1 cellular context compared by ENCODE assay signal in the genomic region with DNA sequence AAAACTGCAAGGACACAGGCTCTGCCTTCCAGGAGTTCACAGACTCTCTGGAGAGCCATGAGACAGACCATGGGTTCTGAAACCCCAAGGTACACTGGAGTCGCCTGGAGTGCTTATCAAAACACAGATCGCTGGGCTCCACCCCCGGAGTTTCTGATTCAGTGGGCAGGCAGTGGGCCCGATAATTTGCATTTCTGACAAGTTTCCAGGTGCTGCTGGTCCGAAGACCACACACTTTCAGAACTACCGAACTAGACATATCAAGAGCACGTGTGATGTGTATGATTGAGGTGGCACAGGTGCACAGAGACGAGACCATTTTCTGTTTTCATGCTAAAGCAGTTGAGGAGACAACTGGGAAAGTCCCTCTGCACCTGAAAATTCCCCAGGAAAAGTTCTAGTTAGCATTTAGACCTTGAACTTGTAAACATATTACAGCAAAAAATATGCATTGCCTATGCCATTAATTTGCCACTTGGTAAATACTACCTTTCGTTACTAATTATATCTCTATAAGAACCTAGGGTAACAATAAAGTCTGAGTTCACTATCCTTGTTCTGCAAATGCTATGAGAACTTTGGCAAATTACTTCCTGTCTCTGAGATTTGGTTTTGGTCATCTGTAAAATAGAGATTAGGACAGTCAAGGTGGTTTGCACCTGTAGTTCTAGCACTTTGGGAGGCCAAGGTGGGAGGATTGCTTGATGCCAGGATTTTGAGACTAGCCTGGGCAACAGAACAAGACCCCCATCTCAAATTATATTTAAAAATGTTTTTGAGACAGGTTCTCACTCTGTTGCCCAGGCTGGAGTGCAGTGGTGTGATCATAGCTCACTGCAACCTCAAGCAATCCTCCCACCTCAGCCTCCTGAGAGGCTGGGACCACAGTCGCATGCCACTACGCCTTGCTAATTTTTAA.
TF ChIP-seq lines count a peak whose summit lies in the region.

No MANE protein-coding gene starts in this region.

TF ChIP-seq in GM12878, 131 proteins besides CTCF, POLR2A, EP300 and RAD21 (continued from another document):
- TF ChIP-seq EGR1 (IDR thresholded peaks at IDR 0.05; ENCODE audit: borderline replicate concordance in 1 of 2, low read depth in 2 of 2, low read length in 2 of 2) = peak in 1 of 2 experiments; percentile 93; a peak in 2 of 3 replicates
- no peak for TF ChIP-seq HDAC6 (IDR thresholded peaks at IDR 0.05; ENCODE audit: unreplicated experiment)
- TF ChIP-seq, protein P1, sequence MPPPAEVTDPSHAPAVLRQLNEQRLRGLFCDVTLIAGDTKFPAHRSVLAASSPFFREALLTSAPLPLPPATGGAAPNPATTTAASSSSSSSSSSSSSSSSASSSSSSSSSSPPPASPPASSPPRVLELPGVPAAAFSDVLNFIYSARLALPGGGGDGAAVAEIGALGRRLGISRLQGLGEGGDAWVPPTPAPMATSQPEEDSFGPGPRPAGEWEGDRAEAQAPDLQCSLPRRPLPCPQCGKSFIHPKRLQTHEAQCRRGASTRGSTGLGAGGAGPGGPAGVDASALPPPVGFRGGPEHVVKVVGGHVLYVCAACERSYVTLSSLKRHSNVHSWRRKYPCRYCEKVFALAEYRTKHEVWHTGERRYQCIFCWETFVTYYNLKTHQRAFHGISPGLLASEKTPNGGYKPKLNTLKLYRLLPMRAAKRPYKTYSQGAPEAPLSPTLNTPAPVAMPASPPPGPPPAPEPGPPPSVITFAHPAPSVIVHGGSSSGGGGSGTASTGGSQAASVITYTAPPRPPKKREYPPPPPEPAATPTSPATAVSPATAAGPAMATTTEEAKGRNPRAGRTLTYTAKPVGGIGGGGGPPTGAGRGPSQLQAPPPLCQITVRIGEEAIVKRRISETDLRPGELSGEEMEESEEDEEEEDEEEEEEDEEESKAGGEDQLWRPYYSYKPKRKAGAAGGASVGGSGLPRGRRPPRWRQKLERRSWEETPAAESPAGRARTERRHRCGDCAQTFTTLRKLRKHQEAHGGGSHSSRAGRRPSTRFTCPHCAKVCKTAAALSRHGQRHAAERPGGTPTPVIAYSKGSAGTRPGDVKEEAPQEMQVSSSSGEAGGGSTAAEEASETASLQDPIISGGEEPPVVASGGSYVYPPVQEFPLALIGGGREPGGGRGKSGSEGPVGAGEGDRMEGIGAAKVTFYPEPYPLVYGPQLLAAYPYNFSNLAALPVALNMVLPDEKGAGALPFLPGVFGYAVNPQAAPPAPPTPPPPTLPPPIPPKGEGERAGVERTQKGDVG (CRISPR knock-in tag; IDR thresholded peaks at IDR 0.05) = no peak
- peak; percentile 57; the same call in 1 of the 2 replicates for TF ChIP-seq TAF1 (IDR thresholded peaks at IDR 0.05; ENCODE audit: borderline replicate concordance, low read depth, low read length)
- TF ChIP-seq, protein P2, sequence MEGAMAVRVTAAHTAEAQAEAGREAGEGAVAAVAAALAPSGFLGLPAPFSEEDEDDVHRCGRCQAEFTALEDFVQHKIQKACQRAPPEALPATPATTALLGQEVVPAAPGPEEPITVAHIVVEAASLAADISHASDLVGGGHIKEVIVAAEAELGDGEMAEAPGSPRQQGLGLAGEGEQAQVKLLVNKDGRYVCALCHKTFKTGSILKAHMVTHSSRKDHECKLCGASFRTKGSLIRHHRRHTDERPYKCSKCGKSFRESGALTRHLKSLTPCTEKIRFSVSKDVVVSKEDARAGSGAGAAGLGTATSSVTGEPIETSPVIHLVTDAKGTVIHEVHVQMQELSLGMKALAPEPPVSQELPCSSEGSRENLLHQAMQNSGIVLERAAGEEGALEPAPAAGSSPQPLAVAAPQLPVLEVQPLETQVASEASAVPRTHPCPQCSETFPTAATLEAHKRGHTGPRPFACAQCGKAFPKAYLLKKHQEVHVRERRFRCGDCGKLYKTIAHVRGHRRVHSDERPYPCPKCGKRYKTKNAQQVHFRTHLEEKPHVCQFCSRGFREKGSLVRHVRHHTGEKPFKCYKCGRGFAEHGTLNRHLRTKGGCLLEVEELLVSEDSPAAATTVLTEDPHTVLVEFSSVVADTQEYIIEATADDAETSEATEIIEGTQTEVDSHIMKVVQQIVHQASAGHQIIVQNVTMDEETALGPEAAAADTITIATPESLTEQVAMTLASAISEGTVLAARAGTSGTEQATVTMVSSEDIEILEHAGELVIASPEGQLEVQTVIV (IDR thresholded peaks at IDR 0.05; ENCODE audit: borderline replicate concordance, partially characterized antibody) = no peak
- TF ChIP-seq DPF2 (IDR thresholded peaks at IDR 0.05) = peak; percentile 32
- no peak; the same call in 1 of the 2 replicates for TF ChIP-seq SREBF1 (IDR thresholded peaks at IDR 0.05; ENCODE audit: low read length)
- TF ChIP-seq, protein P3, sequence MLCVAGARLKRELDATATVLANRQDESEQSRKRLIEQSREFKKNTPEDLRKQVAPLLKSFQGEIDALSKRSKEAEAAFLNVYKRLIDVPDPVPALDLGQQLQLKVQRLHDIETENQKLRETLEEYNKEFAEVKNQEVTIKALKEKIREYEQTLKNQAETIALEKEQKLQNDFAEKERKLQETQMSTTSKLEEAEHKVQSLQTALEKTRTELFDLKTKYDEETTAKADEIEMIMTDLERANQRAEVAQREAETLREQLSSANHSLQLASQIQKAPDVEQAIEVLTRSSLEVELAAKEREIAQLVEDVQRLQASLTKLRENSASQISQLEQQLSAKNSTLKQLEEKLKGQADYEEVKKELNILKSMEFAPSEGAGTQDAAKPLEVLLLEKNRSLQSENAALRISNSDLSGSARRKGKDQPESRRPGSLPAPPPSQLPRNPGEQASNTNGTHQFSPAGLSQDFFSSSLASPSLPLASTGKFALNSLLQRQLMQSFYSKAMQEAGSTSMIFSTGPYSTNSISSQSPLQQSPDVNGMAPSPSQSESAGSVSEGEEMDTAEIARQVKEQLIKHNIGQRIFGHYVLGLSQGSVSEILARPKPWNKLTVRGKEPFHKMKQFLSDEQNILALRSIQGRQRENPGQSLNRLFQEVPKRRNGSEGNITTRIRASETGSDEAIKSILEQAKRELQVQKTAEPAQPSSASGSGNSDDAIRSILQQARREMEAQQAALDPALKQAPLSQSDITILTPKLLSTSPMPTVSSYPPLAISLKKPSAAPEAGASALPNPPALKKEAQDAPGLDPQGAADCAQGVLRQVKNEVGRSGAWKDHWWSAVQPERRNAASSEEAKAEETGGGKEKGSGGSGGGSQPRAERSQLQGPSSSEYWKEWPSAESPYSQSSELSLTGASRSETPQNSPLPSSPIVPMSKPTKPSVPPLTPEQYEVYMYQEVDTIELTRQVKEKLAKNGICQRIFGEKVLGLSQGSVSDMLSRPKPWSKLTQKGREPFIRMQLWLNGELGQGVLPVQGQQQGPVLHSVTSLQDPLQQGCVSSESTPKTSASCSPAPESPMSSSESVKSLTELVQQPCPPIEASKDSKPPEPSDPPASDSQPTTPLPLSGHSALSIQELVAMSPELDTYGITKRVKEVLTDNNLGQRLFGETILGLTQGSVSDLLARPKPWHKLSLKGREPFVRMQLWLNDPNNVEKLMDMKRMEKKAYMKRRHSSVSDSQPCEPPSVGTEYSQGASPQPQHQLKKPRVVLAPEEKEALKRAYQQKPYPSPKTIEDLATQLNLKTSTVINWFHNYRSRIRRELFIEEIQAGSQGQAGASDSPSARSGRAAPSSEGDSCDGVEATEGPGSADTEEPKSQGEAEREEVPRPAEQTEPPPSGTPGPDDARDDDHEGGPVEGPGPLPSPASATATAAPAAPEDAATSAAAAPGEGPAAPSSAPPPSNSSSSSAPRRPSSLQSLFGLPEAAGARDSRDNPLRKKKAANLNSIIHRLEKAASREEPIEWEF (IDR thresholded peaks at IDR 0.05; ENCODE audit: insufficient replicate concordance, low read depth, low read length) = peak; percentile 67
- peak; percentile 61; the same call in 1 of the 2 replicates for TF ChIP-seq BACH1 (IDR thresholded peaks at IDR 0.05; ENCODE audit: borderline replicate concordance)
- TF ChIP-seq, protein P4, sequence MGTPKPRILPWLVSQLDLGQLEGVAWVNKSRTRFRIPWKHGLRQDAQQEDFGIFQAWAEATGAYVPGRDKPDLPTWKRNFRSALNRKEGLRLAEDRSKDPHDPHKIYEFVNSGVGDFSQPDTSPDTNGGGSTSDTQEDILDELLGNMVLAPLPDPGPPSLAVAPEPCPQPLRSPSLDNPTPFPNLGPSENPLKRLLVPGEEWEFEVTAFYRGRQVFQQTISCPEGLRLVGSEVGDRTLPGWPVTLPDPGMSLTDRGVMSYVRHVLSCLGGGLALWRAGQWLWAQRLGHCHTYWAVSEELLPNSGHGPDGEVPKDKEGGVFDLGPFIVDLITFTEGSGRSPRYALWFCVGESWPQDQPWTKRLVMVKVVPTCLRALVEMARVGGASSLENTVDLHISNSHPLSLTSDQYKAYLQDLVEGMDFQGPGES (IDR thresholded peaks at IDR 0.05) = no peak
- TF ChIP-seq, protein P5, sequence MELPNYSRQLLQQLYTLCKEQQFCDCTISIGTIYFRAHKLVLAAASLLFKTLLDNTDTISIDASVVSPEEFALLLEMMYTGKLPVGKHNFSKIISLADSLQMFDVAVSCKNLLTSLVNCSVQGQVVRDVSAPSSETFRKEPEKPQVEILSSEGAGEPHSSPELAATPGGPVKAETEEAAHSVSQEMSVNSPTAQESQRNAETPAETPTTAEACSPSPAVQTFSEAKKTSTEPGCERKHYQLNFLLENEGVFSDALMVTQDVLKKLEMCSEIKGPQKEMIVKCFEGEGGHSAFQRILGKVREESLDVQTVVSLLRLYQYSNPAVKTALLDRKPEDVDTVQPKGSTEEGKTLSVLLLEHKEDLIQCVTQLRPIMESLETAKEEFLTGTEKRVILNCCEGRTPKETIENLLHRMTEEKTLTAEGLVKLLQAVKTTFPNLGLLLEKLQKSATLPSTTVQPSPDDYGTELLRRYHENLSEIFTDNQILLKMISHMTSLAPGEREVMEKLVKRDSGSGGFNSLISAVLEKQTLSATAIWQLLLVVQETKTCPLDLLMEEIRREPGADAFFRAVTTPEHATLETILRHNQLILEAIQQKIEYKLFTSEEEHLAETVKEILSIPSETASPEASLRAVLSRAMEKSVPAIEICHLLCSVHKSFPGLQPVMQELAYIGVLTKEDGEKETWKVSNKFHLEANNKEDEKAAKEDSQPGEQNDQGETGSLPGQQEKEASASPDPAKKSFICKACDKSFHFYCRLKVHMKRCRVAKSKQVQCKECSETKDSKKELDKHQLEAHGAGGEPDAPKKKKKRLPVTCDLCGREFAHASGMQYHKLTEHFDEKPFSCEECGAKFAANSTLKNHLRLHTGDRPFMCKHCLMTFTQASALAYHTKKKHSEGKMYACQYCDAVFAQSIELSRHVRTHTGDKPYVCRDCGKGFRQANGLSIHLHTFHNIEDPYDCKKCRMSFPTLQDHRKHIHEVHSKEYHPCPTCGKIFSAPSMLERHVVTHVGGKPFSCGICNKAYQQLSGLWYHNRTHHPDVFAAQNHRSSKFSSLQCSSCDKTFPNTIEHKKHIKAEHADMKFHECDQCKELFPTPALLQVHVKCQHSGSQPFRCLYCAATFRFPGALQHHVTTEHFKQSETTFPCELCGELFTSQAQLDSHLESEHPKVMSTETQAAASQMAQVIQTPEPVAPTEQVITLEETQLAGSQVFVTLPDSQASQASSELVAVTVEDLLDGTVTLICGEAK (IDR thresholded peaks at IDR 0.05; ENCODE audit: borderline replicate concordance) = peak; percentile 29; the same call in 1 of the 2 replicates
- peak; percentile 26; the same call in 1 of the 2 replicates for TF ChIP-seq SMC3 (IDR thresholded peaks at IDR 0.05; ENCODE audit: borderline replicate concordance, low read length)
- no peak for TF ChIP-seq ASH2L (IDR thresholded peaks at IDR 0.05; ENCODE audit: borderline replicate concordance, low read depth)
- peak; percentile 89 for TF ChIP-seq IRF4 (IDR thresholded peaks at IDR 0.05; ENCODE audit: low read depth, low read length)
- no peak for TF ChIP-seq RB1 (IDR thresholded peaks at IDR 0.05; ENCODE audit: borderline replicate concordance)
- no peak for TF ChIP-seq ZNF622 (IDR thresholded peaks at IDR 0.05)
- TF ChIP-seq, protein P6, sequence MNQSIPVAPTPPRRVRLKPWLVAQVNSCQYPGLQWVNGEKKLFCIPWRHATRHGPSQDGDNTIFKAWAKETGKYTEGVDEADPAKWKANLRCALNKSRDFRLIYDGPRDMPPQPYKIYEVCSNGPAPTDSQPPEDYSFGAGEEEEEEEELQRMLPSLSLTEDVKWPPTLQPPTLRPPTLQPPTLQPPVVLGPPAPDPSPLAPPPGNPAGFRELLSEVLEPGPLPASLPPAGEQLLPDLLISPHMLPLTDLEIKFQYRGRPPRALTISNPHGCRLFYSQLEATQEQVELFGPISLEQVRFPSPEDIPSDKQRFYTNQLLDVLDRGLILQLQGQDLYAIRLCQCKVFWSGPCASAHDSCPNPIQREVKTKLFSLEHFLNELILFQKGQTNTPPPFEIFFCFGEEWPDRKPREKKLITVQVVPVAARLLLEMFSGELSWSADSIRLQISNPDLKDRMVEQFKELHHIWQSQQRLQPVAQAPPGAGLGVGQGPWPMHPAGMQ (IDR thresholded peaks at IDR 0.05; ENCODE audit: borderline replicate concordance) = no peak
- peak; percentile 85 for TF ChIP-seq MXI1 (IDR thresholded peaks at IDR 0.05; ENCODE audit: low read depth, low read length)
- no peak; the same call in 1 of the 2 replicates for TF ChIP-seq MTA3 (IDR thresholded peaks at IDR 0.05; ENCODE audit: borderline replicate concordance, low read length)
- TF ChIP-seq RBBP5 (conservative IDR thresholded peaks at IDR 0.05) = no peak
- TF ChIP-seq, protein P7, sequence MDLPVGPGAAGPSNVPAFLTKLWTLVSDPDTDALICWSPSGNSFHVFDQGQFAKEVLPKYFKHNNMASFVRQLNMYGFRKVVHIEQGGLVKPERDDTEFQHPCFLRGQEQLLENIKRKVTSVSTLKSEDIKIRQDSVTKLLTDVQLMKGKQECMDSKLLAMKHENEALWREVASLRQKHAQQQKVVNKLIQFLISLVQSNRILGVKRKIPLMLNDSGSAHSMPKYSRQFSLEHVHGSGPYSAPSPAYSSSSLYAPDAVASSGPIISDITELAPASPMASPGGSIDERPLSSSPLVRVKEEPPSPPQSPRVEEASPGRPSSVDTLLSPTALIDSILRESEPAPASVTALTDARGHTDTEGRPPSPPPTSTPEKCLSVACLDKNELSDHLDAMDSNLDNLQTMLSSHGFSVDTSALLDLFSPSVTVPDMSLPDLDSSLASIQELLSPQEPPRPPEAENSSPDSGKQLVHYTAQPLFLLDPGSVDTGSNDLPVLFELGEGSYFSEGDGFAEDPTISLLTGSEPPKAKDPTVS (IDR thresholded peaks at IDR 0.05; ENCODE audit: low read depth, low read length) = no peak
- TF ChIP-seq YBX1 (IDR thresholded peaks at IDR 0.05) = no peak
